ENCODE assay signal across 1 cellular context in genomic region chr11:73361953-73362776, GRCh38.
TF ChIP-seq lines count a peak whose summit lies in the region.

No MANE protein-coding gene starts in this region.

TF ChIP-seq in K562, 482 proteins besides CTCF, POLR2A, EP300 and RAD21 (continued from another document):
- TF ChIP-seq ETS1 (conservative IDR thresholded peaks at IDR 0.05; ENCODE audit: control insufficient read depth, low read depth, low read length), result 0 out of 2 replicates have a peak, but pooled peaks have one; percentile 38
- TF ChIP-seq ARID4B (CRISPR knock-in tag; IDR thresholded peaks at IDR 0.05), result peak; percentile 70
- TF ChIP-seq ZNF143 (CRISPR knock-in tag; IDR thresholded peaks at IDR 0.05), result peak; percentile 17; the same call in 1 of the 2 replicates
- no peak for TF ChIP-seq TARDBP (IDR thresholded peaks at IDR 0.05)
- TF ChIP-seq MTA3 (IDR thresholded peaks at IDR 0.05; ENCODE audit: borderline replicate concordance), result no peak
- no peak for TF ChIP-seq CREM (IDR thresholded peaks at IDR 0.05; ENCODE audit: low read depth)
- TF ChIP-seq MAX (CRISPR knock-in tag; IDR thresholded peaks at IDR 0.05), result peak; percentile 59
- peak; percentile 52; the same call in 1 of the 2 replicates for TF ChIP-seq CTBP1 (IDR thresholded peaks at IDR 0.05; ENCODE audit: borderline replicate concordance)
- no peak for TF ChIP-seq E2F3 (CRISPR knock-in tag; IDR thresholded peaks at IDR 0.05)
- peak in 1 of 2 experiments; percentile 17 for TF ChIP-seq E2F6 (IDR thresholded peaks at IDR 0.05; ENCODE audit: borderline replicate concordance in 1 of 2, extremely low read depth in 1 of 2, insufficient read depth in 1 of 2, insufficient read length in 1 of 2, low read depth in 1 of 2, low read length in 1 of 2, poor library complexity in 1 of 2, severe bottlenecking in 1 of 2)
- peak; percentile 22; the same call in 1 of the 2 replicates for TF ChIP-seq ATF7 (IDR thresholded peaks at IDR 0.05)
- 0 out of 2 replicates have a peak, but pooled peaks have one; percentile 20 for TF ChIP-seq CXXC5 (CRISPR knock-in tag; IDR thresholded peaks at IDR 0.05)
